Comparison of ENCODE assay signal across 2 cellular contexts in genomic region chr2:6827516-6828298, GRCh38.
TF ChIP-seq lines count a peak whose summit lies in the region.

No MANE protein-coding gene starts in this region.

TF ChIP-seq in HepG2, 621 proteins besides CTCF, POLR2A, EP300 and RAD21 (continued from another document):
- TF ChIP-seq CEBPB (IDR thresholded peaks at IDR 0.05; ENCODE audit: borderline replicate concordance, low read depth, low read length) (peak; percentile 44; the same call in 1 of the 2 replicates), GATAD1 (CRISPR knock-in tag; IDR thresholded peaks at IDR 0.05) (no peak), ZNF34 (CRISPR knock-in tag; IDR thresholded peaks at IDR 0.05; ENCODE audit: borderline replicate concordance) (no peak), CENPT (CRISPR knock-in tag; IDR thresholded peaks at IDR 0.05; ENCODE audit: low read depth) (no peak)

TF ChIP-seq in SK-N-SH treated with all-trans-retinoic acid at 6 μM for 48 hours, 23 proteins besides CTCF, POLR2A, EP300 and RAD21 (continued from another document):
- TF ChIP-seq ZNF8 (CRISPR knock-in tag; IDR thresholded peaks at IDR 0.05): no peak
